In the genomic region with DNA sequence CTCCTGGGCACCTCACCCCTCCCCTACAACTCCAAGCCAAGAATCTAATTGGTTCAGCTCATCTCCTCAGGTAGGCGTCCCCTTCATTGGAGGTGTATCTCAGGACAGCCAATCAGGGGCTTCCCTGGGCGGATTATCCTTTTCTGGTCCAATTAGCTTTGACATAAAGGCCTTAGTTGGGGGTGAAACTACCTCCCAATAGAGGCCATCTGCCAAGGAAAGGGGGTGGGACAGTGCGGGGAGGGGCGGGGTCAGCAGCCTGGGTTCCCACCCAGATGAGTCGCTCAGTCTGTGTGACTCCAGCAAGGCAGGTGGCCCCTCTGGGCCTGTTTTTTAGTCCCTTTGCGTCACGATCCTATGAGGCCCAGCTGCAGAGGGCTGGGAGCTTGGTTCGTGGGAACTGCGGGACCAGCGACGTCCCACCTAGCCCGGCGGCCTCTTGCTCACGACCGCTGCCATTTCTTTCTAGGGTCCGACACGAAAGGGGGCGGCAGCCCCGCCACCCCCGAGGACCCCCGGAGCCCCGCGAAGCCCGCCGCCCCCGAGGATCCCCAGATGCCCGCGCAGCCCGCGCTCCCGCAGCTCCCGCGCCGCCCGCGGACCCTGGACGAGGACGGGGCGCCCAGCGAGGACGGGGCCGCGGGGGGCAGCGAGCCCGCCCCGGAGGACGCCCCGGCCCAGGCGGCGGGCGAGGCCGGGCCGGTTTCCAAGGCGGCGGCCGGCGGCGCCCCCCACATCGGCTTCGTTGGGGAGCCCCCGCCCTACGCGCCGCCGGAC, we compare ENCODE assay signal across 26 cellular contexts. TPM values are rescaled to one million over a fixed set of nuclear protein-coding genes. Genes with fewer than 3 reads are reported as not detected.
A peak's percentile ranks its signal among the peaks of the same experiment; 100 is the strongest.
DNase-seq lines count a peak whose midpoint lies in the region; ATAC-seq lines count a peak whose summit lies in the region.
"Had no signal": no experiment of that assay in that cellular context is flagged by ENCODE, and none has a peak within 500 bp of the region (broad histone marks: within the 10 kb centered on the region; RNA-seq: fewer than 3 reads in every experiment).

No MANE protein-coding gene starts in this region.

- no peak overlapping the region for H3K9ac ChIP-seq in NT2/D1 (ENCODE audit: insufficient read length, low read depth)
- H3K9ac ChIP-seq: BLaER1, KMS-11 had no signal

- H3K4me3 ChIP-seq in NT2/D1 (ENCODE audit: insufficient read length, low read depth) (peak overlapping the region; percentile 30), iPS DF 6.9 (ENCODE audit: low read length) (peak overlapping the region; percentile 46; the same call in 1 of the 2 replicates)
- H3K4me3 ChIP-seq: A549, BLaER1, gastrocnemius medialis, transverse colon had no signal

- H3K4me1 ChIP-seq in NT2/D1 (ENCODE audit: insufficient read depth, insufficient read length): peaks cover 13% of the 10 kb centered on the region
- H3K4me1 ChIP-seq in iPS DF 6.9 (ENCODE audit: control insufficient read depth, insufficient read depth, low read length): no peaks in the 10 kb centered on the region
- H3K4me1 ChIP-seq: A549, BLaER1, Caco-2, gastrocnemius medialis, transverse colon had no signal

- H3K9me3 ChIP-seq in NT2/D1 (ENCODE audit: insufficient read depth, low read length) (peaks cover 9% of the 10 kb centered on the region; the same call in 1 of the 2 replicates), iPS DF 6.9 (ENCODE audit: control insufficient read depth, insufficient read depth, low read length) (no peaks in the 10 kb centered on the region)
- H3K9me3 ChIP-seq: A549, BLaER1, Caco-2, gastrocnemius medialis, transverse colon had no signal

- no peak for DNase-seq in activated CD4-positive, alpha-beta T cell treated with anti-CD3 and anti-CD28 coated beads for 36 hours
- DNase-seq in activated CD4-positive, alpha-beta T cell treated with anti-CD3 and anti-CD28 coated beads for 48 hours: no peak
- DNase-seq in NT2/D1 (ENCODE audit: low read depth, low spot score): no peak
- DNase-seq in iPS DF 6.9 (ENCODE audit: low read depth, low spot score): no peak
- DNase-seq in stimulated activated naive CD8-positive, alpha-beta T cell treated with anti-CD3 and anti-CD28 coated beads, Interleukin-15, amount 100 ng/mL, for 72 hours: no peak
- no peak for DNase-seq in activated CD4-positive, CD25-positive, alpha-beta regulatory T cell treated with anti-CD3 and anti-CD28 coated beads, Interleukin-2, amount 50 U/mL, for 72 hours
- DNase-seq: activated CD4-positive, alpha-beta T cell treated with anti-CD3 and anti-CD28 coated beads, Interleukin-2, amount 10 ng/mL, durations not matched to agents 24 days and 14 days; activated CD8-positive, alpha-beta memory T cell treated with anti-CD3 and anti-CD28 coated beads, Interleukin-2, amount 50 U/mL, for 4 hours; Caco-2; effector CD4-positive, alpha-beta T cell; gastrocnemius medialis; mammary epithelial cell; NCI-H1694 treated with DMSO at 0.1 percent for 48 hours; NCI-H748 treated with DMSO at 0.1 percent for 48 hours; nucleus accumbens; stimulated activated CD4-positive, alpha-beta T cell treated with anti-CD3 and anti-CD28 coated beads, Interleukin-2, amount 100 ng/mL, for 48 hours; stimulated activated naive CD4-positive, alpha-beta T cell treated with Interleukin-2 at 50 U/mL for 16 hours; transverse colon had no signal

- peaks cover 27% of the 10 kb centered on the region for H3K27me3 ChIP-seq in NT2/D1 (ENCODE audit: insufficient read depth, insufficient read length)
- H3K27me3 ChIP-seq in iPS DF 6.9 (ENCODE audit: control insufficient read depth, insufficient read depth, low read length): peaks cover 13% of the 10 kb centered on the region
- H3K27me3 ChIP-seq: BLaER1 had no signal

- H3K4me3 Mint-ChIP-seq in activated CD4-positive, alpha-beta T cell treated with anti-CD3 and anti-CD28 coated beads for 36 hours: no peak overlapping the region
- H3K4me3 Mint-ChIP-seq in stimulated activated naive CD8-positive, alpha-beta T cell treated with anti-CD3 and anti-CD28 coated beads, Interleukin-15, amount 100 ng/mL, for 72 hours: no peak overlapping the region
- H3K4me3 Mint-ChIP-seq: activated CD4-positive, alpha-beta T cell treated with anti-CD3 and anti-CD28 coated beads, Interleukin-2, amount 10 ng/mL, durations not matched to agents 24 days and 14 days had no signal

- no peaks in the 10 kb centered on the region for H3K4me1 Mint-ChIP-seq in activated CD4-positive, alpha-beta T cell treated with anti-CD3 and anti-CD28 coated beads for 36 hours
- peaks cover 5% of the 10 kb centered on the region for H3K4me1 Mint-ChIP-seq in stimulated activated naive CD8-positive, alpha-beta T cell treated with anti-CD3 and anti-CD28 coated beads, Interleukin-15, amount 100 ng/mL, for 72 hours

- intact Hi-C loops in activated CD4-positive, alpha-beta T cell treated with anti-CD3 and anti-CD28 coated beads for 36 hours (cut with DNase I, micrococcal nuclease): no loop called here

- no CpG with 5 or more reads among the region's 65 CpGs for WGBS in iPS DF 6.9 (ENCODE audit: insufficient coverage, insufficient read length)

- no peak overlapping the region for H3K27ac Mint-ChIP-seq in activated CD4-positive, alpha-beta T cell treated with anti-CD3 and anti-CD28 coated beads for 36 hours
- no peak overlapping the region for H3K27ac Mint-ChIP-seq in stimulated activated naive CD8-positive, alpha-beta T cell treated with anti-CD3 and anti-CD28 coated beads, Interleukin-15, amount 100 ng/mL, for 72 hours
- H3K27ac Mint-ChIP-seq: activated CD4-positive, alpha-beta T cell treated with anti-CD3 and anti-CD28 coated beads, Interleukin-2, amount 10 ng/mL, durations not matched to agents 24 days and 14 days had no signal

- peak; percentile 42 for ATAC-seq in activated CD4-positive, alpha-beta T cell treated with anti-CD3 and anti-CD28 coated beads for 36 hours
- ATAC-seq in stimulated activated naive CD8-positive, alpha-beta T cell treated with anti-CD3 and anti-CD28 coated beads, Interleukin-15, amount 100 ng/mL, for 72 hours: peak; percentile 34
- ATAC-seq in HG03565 (IDR thresholded peaks at IDR 0.05; ENCODE audit: unreplicated experiment) (no peak), GM19023 (IDR thresholded peaks at IDR 0.05; ENCODE audit: unreplicated experiment) (no peak)
- ATAC-seq: gastrocnemius medialis, Right ventricle myocardium inferior had no signal

- CTCF ChIA-PET in activated CD4-positive, alpha-beta T cell treated with anti-CD3 and anti-CD28 coated beads for 36 hours (lab: Charles Lee): interaction anchor here (0.6 to 1.0 kb wide), 3 partner anchors 8 to 192 kb away, joined by 3 read pairs; no protein-coding TSS in a partner anchor

- no peak overlapping the region for H3K27ac ChIP-seq in iPS DF 6.9 (ENCODE audit: low read length)
- H3K27ac ChIP-seq: A549, BLaER1, gastrocnemius medialis, KMS-11, transverse colon had no signal

- H3K27me3 Mint-ChIP-seq in activated CD4-positive, alpha-beta T cell treated with anti-CD3 and anti-CD28 coated beads for 36 hours: peaks cover 35% of the 10 kb centered on the region
- peaks cover 55% of the 10 kb centered on the region for H3K27me3 Mint-ChIP-seq in stimulated activated naive CD8-positive, alpha-beta T cell treated with anti-CD3 and anti-CD28 coated beads, Interleukin-15, amount 100 ng/mL, for 72 hours

- H3K9me3 Mint-ChIP-seq in activated CD4-positive, alpha-beta T cell treated with anti-CD3 and anti-CD28 coated beads for 36 hours (ENCODE audit: low read depth): no peaks in the 10 kb centered on the region
- H3K9me3 Mint-ChIP-seq in stimulated activated naive CD8-positive, alpha-beta T cell treated with anti-CD3 and anti-CD28 coated beads, Interleukin-15, amount 100 ng/mL, for 72 hours: no peaks in the 10 kb centered on the region
- H3K9me3 Mint-ChIP-seq: activated CD4-positive, alpha-beta T cell treated with anti-CD3 and anti-CD28 coated beads, Interleukin-2, amount 10 ng/mL, durations not matched to agents 24 days and 14 days had no signal

- no peaks in the 10 kb centered on the region for H3K36me3 Mint-ChIP-seq in activated CD4-positive, alpha-beta T cell treated with anti-CD3 and anti-CD28 coated beads for 36 hours (ENCODE audit: low read depth)

- POLR2A ChIA-PET in activated CD4-positive, alpha-beta T cell treated with anti-CD3 and anti-CD28 coated beads for 36 hours (lab: Charles Lee): interaction anchor here (0.8 kb wide), 1 partner anchor 50 kb away, joined by 3 read pairs; no protein-coding TSS in a partner anchor

- H3K36me3 ChIP-seq in NT2/D1 (ENCODE audit: insufficient read depth, insufficient read length, low read length) (peaks cover 6% of the 10 kb centered on the region), iPS DF 6.9 (ENCODE audit: control insufficient read depth, insufficient read depth, low read length) (no peaks in the 10 kb centered on the region)
- H3K36me3 ChIP-seq: gastrocnemius medialis, transverse colon had no signal

RNA-seq across cellular contexts. Expression of gene PRRT1B, which starts 9.0 kb away (rescaled TPM):
- total RNA-seq in activated CD4-positive, alpha-beta T cell treated with anti-CD3 and anti-CD28 coated beads for 36 hours: not detected
- total RNA-seq: activated CD4-positive, alpha-beta T cell treated with anti-CD3 and anti-CD28 coated beads, Interleukin-2, amount 10 ng/mL, durations not matched to agents 24 days and 14 days; cerebellum; gastrocnemius medialis; H4; mammary epithelial cell; Right ventricle myocardium inferior had no signal

RNA-seq across cellular contexts. Expression of gene UCK1, which starts 23.2 kb away (rescaled TPM):
- total RNA-seq in activated CD4-positive, alpha-beta T cell treated with anti-CD3 and anti-CD28 coated beads for 36 hours: 10 to 100 TPM; 15.2 to 16.5 TPM

RNA-seq across cellular contexts. Expression of gene POMT1, which starts 51.6 kb away (rescaled TPM):
- total RNA-seq in activated CD4-positive, alpha-beta T cell treated with anti-CD3 and anti-CD28 coated beads for 36 hours: 10 to 100 TPM; 28.2 to 30.7 TPM

Comparison
In these comparisons a context has a peak if more than half of its experiments do, and no peak if none do; other contexts are left out.
1. ATAC-seq: peak in activated CD4-positive, alpha-beta T cell treated with anti-CD3 and anti-CD28 coated beads for 36 hours (single experiment) and stimulated activated naive CD8-positive, alpha-beta T cell treated with anti-CD3 and anti-CD28 coated beads, Interleukin-15, amount 100 ng/mL, for 72 hours (single experiment); none in HG03565 (single experiment) and GM19023 (single experiment).